ENCODE assay signal across 1 cellular context in the genomic region with DNA sequence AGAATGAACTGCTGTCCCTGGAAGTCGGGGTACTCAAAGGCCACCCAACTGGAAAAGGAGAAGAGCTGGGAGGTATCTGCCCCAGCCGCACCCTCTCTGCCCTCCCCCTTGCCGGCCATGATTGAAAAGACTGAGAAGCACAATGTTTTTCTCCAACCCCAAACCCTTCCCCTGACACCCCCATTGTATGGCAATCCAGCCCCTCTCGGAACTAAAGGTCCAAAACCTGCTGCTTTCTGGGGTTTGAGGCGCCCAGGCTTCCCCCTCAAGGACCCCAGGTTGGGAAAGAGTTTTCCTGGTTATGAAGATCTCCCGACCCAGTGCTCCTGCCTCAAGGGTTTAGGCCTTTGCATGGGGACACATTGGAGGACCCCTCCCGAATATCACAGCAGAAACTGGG.
TF ChIP-seq lines count a peak whose summit lies in the region.

No MANE protein-coding gene starts in this region.

TF ChIP-seq in H1, 55 proteins besides CTCF, POLR2A, EP300 and RAD21:
- no peak for TF ChIP-seq RBBP5 (IDR thresholded peaks at IDR 0.05; ENCODE audit: borderline replicate concordance, low read depth, low read length)
- TF ChIP-seq EZH2 (IDR thresholded peaks at IDR 0.05; ENCODE audit: low read depth, low read length, severe bottlenecking), result peak; percentile 2
